In the genomic region with DNA sequence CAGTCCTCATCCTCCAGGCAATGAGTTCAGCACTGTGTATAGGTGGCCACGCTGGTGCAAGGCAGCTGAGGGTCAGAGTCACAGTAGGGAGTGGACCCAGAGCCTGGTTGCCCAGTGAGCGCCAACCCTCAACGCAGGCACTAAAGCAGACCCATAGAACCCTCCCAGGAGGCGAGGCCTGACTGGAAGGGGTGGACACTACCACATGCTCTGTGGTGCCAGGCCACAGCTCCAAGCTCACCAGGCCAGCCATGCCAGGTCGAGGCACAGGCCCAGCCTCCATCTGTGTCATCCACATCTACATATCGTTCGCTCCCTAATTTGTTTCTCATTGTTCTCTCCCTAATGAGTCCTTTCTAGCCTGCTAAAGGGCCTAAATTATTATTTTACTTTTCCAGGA, we compare ENCODE assay signal across 9 cellular contexts.
"Had no signal": no experiment of that assay in that cellular context is flagged by ENCODE, and none has a peak within 500 bp of the region (broad histone marks: within the 10 kb centered on the region; RNA-seq: fewer than 3 reads in every experiment).

No MANE protein-coding gene starts in this region.

- H3K4me2 ChIP-seq: GM23338, KMS-11 had no signal

- H3K9me3 ChIP-seq: HAP-1 had no signal

- H3K4me3 ChIP-seq: GM23338, HAP-1 had no signal

- H3K36me3 ChIP-seq: HAP-1 had no signal

- H3K4me1 Mint-ChIP-seq: IgD-negative memory B cell had no signal

- H2AFZ ChIP-seq: GM23338 had no signal

- FAIRE-seq: HepG2 had no signal

- H3K4me1 ChIP-seq: HAP-1 had no signal

- DNase-seq: HFFc6, KBM-7 had no signal

- H3K36me3 Mint-ChIP-seq: IgD-negative memory B cell had no signal

- H3K27ac Mint-ChIP-seq: GM23338, HFFc6, IgD-negative memory B cell had no signal

- ATAC-seq: GM23338, HCT116, HepG2 had no signal

- H3K4me3 Mint-ChIP-seq: GM23338, HFFc6, IgD-negative memory B cell had no signal

- H3K27ac ChIP-seq: HL-60, KMS-11 had no signal

- H3K9ac ChIP-seq: KMS-11 had no signal
